Comparison of ENCODE assay signal across 12 cellular contexts in genomic region chr6:106159531-106159940, GRCh38.
A peak's percentile ranks its signal among the peaks of the same experiment; 100 is the strongest.
DNase-seq lines count a peak whose midpoint lies in the region; ATAC-seq, FAIRE-seq and TF ChIP-seq lines count a peak whose summit lies in the region.
"Had no signal": no experiment of that assay in that cellular context is flagged by ENCODE, and none has a peak within 500 bp of the region (broad histone marks: within the 10 kb centered on the region; RNA-seq: fewer than 3 reads in every experiment).

No MANE protein-coding gene starts in this region.

- H3K36me3 ChIP-seq in BJ (ENCODE audit: control insufficient read depth, insufficient read depth, low read length) (no peaks in the 10 kb centered on the region), MG63 (no peaks in the 10 kb centered on the region), bronchial epithelial cell (ENCODE audit: control insufficient read depth, insufficient read depth, low read length) (no peaks in the 10 kb centered on the region), mesendoderm (ENCODE audit: control insufficient read depth, insufficient read depth, low read length) (no peaks in the 10 kb centered on the region)

- H3K79me1 ChIP-seq in mesendoderm (ENCODE audit: low read length): no peaks in the 10 kb centered on the region

- WGBS in mesendoderm (ENCODE audit: extremely low coverage, insufficient coverage, low lambda C conversion rate): no CpG with 5 or more reads among the region's 5 CpGs

- H3K4ac ChIP-seq in mesendoderm (ENCODE audit: low read depth, low read length): no peak overlapping the region

- no peaks in the 10 kb centered on the region for H3K9me3 ChIP-seq in MG63

- H3K18ac ChIP-seq in mesendoderm (ENCODE audit: low read length): no peak overlapping the region

- FAIRE-seq in bronchial epithelial cell (lab: Jason Lieb, UNC): no peak
- FAIRE-seq: small intestine had no signal

- H4K5ac ChIP-seq in mesendoderm (ENCODE audit: low read length): no peak overlapping the region

- no peak overlapping the region for H3K9ac ChIP-seq in mesendoderm (ENCODE audit: low read length)

- no peak overlapping the region for H2BK15ac ChIP-seq in mesendoderm (replicated peaks; ENCODE audit: low read depth)

- H3K4me1 ChIP-seq in mesendoderm (ENCODE audit: control insufficient read depth, low read depth, low read length): peaks cover 12% of the 10 kb centered on the region

- peak; percentile 83 for DNase-seq in BJ (ENCODE audit: low read depth)
- DNase-seq in MG63: peak; percentile 92
- peak; percentile 85 for DNase-seq in bronchial epithelial cell (ENCODE audit: low read depth)
- no peak for DNase-seq in mesendoderm
- no peak for DNase-seq in stimulated activated CD4-positive, alpha-beta T cell treated with anti-CD3 and anti-CD28 coated beads, Interleukin-4, amount 100 ng/mL, for 24 hours
- DNase-seq in NCI-H1694 treated with DMSO at 0.1 percent for 48 hours (lab: John Stamatoyannopoulos, UW): no peak
- no peak for DNase-seq in occipital lobe (lab: John Stamatoyannopoulos, UW)
- DNase-seq: activated naive CD4-positive, alpha-beta T cell treated with anti-CD3 and anti-CD28 coated beads for 36 hours; CD8-positive, alpha-beta memory T cell; small intestine; T-helper 1 cell had no signal

- H3K4me2 ChIP-seq in mesendoderm (ENCODE audit: low read length): no peak overlapping the region

- no peak overlapping the region for H3K56ac ChIP-seq in mesendoderm (ENCODE audit: low read length)

- H2BK5ac ChIP-seq in mesendoderm (ENCODE audit: low read length): no peak overlapping the region

- H3K79me2 ChIP-seq in mesendoderm (ENCODE audit: control insufficient read depth, insufficient read depth, low read length): no peaks in the 10 kb centered on the region

- no peak overlapping the region for H2BK120ac ChIP-seq in mesendoderm (ENCODE audit: low read depth, low read length)

- CTCF ChIA-PET in BJ (lab: Yijun Ruan, JAX): interaction anchor here (1.4 kb wide), 1 partner anchor 34 kb away, joined by 4 read pairs; no protein-coding TSS in a partner anchor

- POLR2A ChIA-PET in BJ (lab: Charles Lee): no interaction called here

- H3K4me3 ChIP-seq in BJ (ENCODE audit: low read depth, low read length): no peak overlapping the region
- H3K4me3 ChIP-seq in MG63: no peak overlapping the region
- H3K4me3 ChIP-seq in bronchial epithelial cell (ENCODE audit: low read depth, low read length): no peak overlapping the region
- H3K4me3 ChIP-seq in mesendoderm (ENCODE audit: low read length): no peak overlapping the region

- ATAC-seq in HG03196 (IDR thresholded peaks at IDR 0.05; ENCODE audit: unreplicated experiment): no peak

- H3K27me3 ChIP-seq in BJ (ENCODE audit: control insufficient read depth, insufficient read depth, low read length): no peaks in the 10 kb centered on the region
- no peaks in the 10 kb centered on the region for H3K27me3 ChIP-seq in MG63
- no peaks in the 10 kb centered on the region for H3K27me3 ChIP-seq in bronchial epithelial cell (ENCODE audit: control insufficient read depth, insufficient read depth, low read length)
- H3K27me3 ChIP-seq in mesendoderm (ENCODE audit: insufficient read depth, low read length, poor library complexity): no peaks in the 10 kb centered on the region

- H4K8ac ChIP-seq in mesendoderm (ENCODE audit: low read depth, low read length): no peak overlapping the region

- H2AK5ac ChIP-seq in mesendoderm (ENCODE audit: low read length): peak overlapping the region; percentile 45

- H3K27ac ChIP-seq in mesendoderm (ENCODE audit: low read depth, low read length): no peak overlapping the region

- TF ChIP-seq CTCF in BJ (IDR thresholded peaks at IDR 0.05; ENCODE audit: insufficient read depth, low read depth, low read length): no peak
- TF ChIP-seq CTCF in bronchial epithelial cell (IDR thresholded peaks at IDR 0.05; ENCODE audit: insufficient read depth, low read length, severe bottlenecking): no peak

- no peak overlapping the region for H3K23ac ChIP-seq in mesendoderm (ENCODE audit: low read length)

Comparison
In these comparisons a context has a peak if more than half of its experiments do, and no peak if none do; other contexts are left out.
1. DNase-seq: peak in BJ (single experiment), MG63 (single experiment) and bronchial epithelial cell (single experiment); none in mesendoderm (single experiment), stimulated activated CD4-positive, alpha-beta T cell treated with anti-CD3 and anti-CD28 coated beads, Interleukin-4, amount 100 ng/mL, for 24 hours (single experiment), NCI-H1694 treated with DMSO at 0.1 percent for 48 hours (single experiment) and occipital lobe (single experiment).